Comparison of ENCODE assay signal across 8 cellular contexts in the genomic region with DNA sequence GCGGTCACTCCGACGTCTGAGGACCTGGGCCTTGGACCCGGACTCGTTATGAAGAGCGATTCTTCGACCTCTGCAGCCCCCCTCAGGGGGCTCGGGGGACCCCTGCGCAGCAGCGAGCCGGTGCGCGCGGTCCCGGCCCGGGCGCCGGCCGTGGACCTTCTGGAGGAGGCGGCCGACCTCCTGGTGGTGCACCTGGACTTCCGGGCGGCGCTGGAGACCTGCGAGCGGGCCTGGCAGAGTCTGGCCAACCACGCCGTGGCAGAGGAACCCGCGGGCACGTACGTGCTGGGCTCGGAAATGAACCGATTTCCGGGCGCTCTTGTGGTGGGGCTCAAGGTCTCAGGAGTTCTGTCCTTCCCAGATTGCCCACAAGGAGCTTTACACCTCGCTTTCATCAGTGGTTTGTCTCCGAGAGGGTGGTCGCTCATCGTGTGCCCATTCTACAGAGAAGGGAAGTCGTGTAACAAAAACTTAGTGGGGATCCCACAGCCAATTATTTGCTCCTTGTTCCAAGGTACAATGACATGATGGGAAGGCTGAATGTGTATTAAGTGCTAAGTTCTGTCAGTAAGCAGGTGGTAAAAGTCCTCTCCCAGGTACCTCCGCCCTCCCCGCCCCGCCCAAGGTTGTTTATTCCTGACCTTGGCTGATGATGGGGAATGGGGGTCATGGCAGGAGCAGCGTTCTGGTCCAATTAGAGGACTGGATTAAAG. TPM values are rescaled to one million over a fixed set of nuclear protein-coding genes. Genes with fewer than 3 reads are reported as not detected.
DNase-seq lines count a peak whose midpoint lies in the region; ATAC-seq and TF ChIP-seq lines count a peak whose summit lies in the region.

No MANE protein-coding gene starts in this region.

- no peak for TF ChIP-seq CTCF in C4-2B (conservative IDR thresholded peaks at IDR 0.05)
- no peak for TF ChIP-seq CTCF in natural killer cell (IDR thresholded peaks at IDR 0.05)

- peak overlapping the region; percentile 84 for H3K27ac ChIP-seq in C4-2B
- no peak overlapping the region for H3K27ac ChIP-seq in aorta (ENCODE audit: low read depth in 1 of 2, low read length in 2 of 2)

- H3K4me1 Mint-ChIP-seq in natural killer cell, result peaks cover 52 to 55% of the 10 kb centered on the region in 2 donors

- intact Hi-C loops in natural killer cell (cut with micrococcal nuclease), result loop anchor here (10.0 kb wide), 2 partner anchors 924 to 1004 kb away; a partner anchor contains a TSS
- intact Hi-C loops in aorta (cut with DNase I), result loop anchor here in 1 of 2 donors (5.0 to 10.0 kb wide), 2 partner anchors 181 to 334 kb away; no protein-coding TSS in a partner anchor

- peaks cover 0 to 3% of the 10 kb centered on the region in 2 donors for H3K36me3 ChIP-seq in aorta (ENCODE audit: control insufficient read depth in 1 of 2, insufficient read depth in 2 of 2, low read length in 1 of 2)

- H3K9me3 ChIP-seq in aorta (ENCODE audit: control insufficient read depth, low read length), result no peaks in the 10 kb centered on the region

- peaks cover 0 to 2% of the 10 kb centered on the region in 2 donors for H3K4me1 ChIP-seq in aorta (ENCODE audit: control insufficient read depth in 1 of 2, insufficient read depth in 2 of 2, low read length in 2 of 2)

- H3K9me3 Mint-ChIP-seq in natural killer cell, result peaks cover 0 to 2% of the 10 kb centered on the region in 2 donors

- H3K27me3 ChIP-seq in aorta (ENCODE audit: control insufficient read depth in 1 of 2, insufficient read depth in 2 of 2, low read length in 1 of 2), result no peaks in the 10 kb centered on the region

- WGBS in aorta, 2 donors, result 9 to 11% methylated on average over 40 to 45 of the region's 45 CpGs

- DNase-seq in LoVo (ENCODE audit: low spot score) (peak; percentile 52), natural killer cell (peak; percentile 30), aorta (peak; percentile 61 to 72), NCI-H1048 (lab: John Stamatoyannopoulos, UW) (no peak)
- DNase-seq in activated CD8-positive, alpha-beta memory T cell treated with anti-CD3 and anti-CD28 coated beads for 48 hours (ENCODE audit: low read depth in 2 of 3, low spot score in 2 of 3), result peak in 2 of 3 experiments; percentile 19 to 20

- H3K4me3 Mint-ChIP-seq in natural killer cell, result peak overlapping the region; percentile 97

- peak overlapping the region; percentile 57 to 83 for H3K4me3 ChIP-seq in aorta (ENCODE audit: low read length in 2 of 2)

- H3K36me3 Mint-ChIP-seq in natural killer cell, result peaks cover 23% of the 10 kb centered on the region

- H3K27me3 Mint-ChIP-seq in natural killer cell (ENCODE audit: low read depth in 2 of 2), result no peaks in the 10 kb centered on the region

- ATAC-seq in GM19397 (IDR thresholded peaks at IDR 0.05; ENCODE audit: unreplicated experiment) (peak; percentile 19), esophagus mucosa (peak; percentile 58), natural killer cell (no peak), aorta (ENCODE audit: low FRiP score) (no peak)

- H3K27ac Mint-ChIP-seq in natural killer cell, result peak overlapping the region; percentile 76 to 96

RNA-seq across cellular contexts. Expression of a gene that starts 0.7 kb away (rescaled TPM):
- total RNA-seq in esophagus mucosa (28.8 TPM), natural killer cell (10 to 100 TPM; 27.6 to 37.4 (median 31.2) TPM), aorta (10 to 100 TPM; 28.5 to 34.1 TPM)
- 10 to 100 TPM; 10.9 to 14.5 TPM for polyA plus RNA-seq in aorta

RNA-seq across cellular contexts. Expression of a gene that starts 32.1 kb away (rescaled TPM):
- 0.68 TPM for total RNA-seq in esophagus mucosa
- 1 to 10 TPM; 1.2 to 3.7 (median 2.3) TPM for total RNA-seq in natural killer cell
- total RNA-seq in aorta, result 1 to 10 TPM; 2.6 to 3.1 TPM
- polyA plus RNA-seq in aorta, result 1 to 10 TPM; 1.6 to 2.7 TPM

RNA-seq across cellular contexts. Expression of a gene that starts 54.1 kb away (rescaled TPM):
- total RNA-seq in esophagus mucosa (27.3 TPM), natural killer cell (10 to 100 TPM; 17.1 to 36.3 (median 34.3) TPM), aorta (100 to 1,000 TPM; 114 to 123 TPM)
- 10 to 100 TPM in 1 of 2 donors, 1 to 10 TPM in 1; 3.9 to 15.0 TPM for polyA plus RNA-seq in aorta

Comparison
In these comparisons a context has a peak if more than half of its experiments do, and no peak if none do; other contexts are left out.
1. ATAC-seq: peak in GM19397 (single experiment) and esophagus mucosa (single experiment); none in natural killer cell (0 of 3) and aorta (single experiment).